In genomic region chr17:6857336-6857735, GRCh38 we compare ENCODE assay signal across 28 cellular contexts. TPM values are rescaled to one million over a fixed set of nuclear protein-coding genes. Genes with fewer than 3 reads are reported as not detected.
"Had no signal": no experiment of that assay in that cellular context is flagged by ENCODE, and none has a peak within 500 bp of the region (broad histone marks: within the 10 kb centered on the region; RNA-seq: fewer than 3 reads in every experiment).

No MANE protein-coding gene starts in this region.

- DNase-seq: activated CD4-positive, alpha-beta T cell treated with anti-CD3 and anti-CD28 coated beads for 48 hours; activated CD4-positive, alpha-beta T cell treated with anti-CD3 and anti-CD28 coated beads, Interleukin-2, amount 50 U/mL, for 48 hours; activated CD8-positive, alpha-beta memory T cell treated with anti-CD3 and anti-CD28 coated beads, Interleukin-2, amount 50 U/mL, for 48 hours; activated gamma-delta T cell; activated naive CD4-positive, alpha-beta T cell treated with anti-CD3 and anti-CD28 coated beads, Interleukin-2, amount 10 ng/mL, durations not matched to agents 7 days and 5 days; activated naive CD8-positive, alpha-beta T cell treated with anti-CD3 and anti-CD28 coated beads, Interleukin-2, amount 10 ng/mL, durations not matched to agents 7 days and 5 days; activated T-cell treated with anti-CD3 and anti-CD28 coated beads, Interleukin-2, amount 50 U/mL, for 24 hours; brain microvascular endothelial cell; foreskin keratinocyte; kidney glomerular epithelial cell; lower lobe of right lung; mesendoderm; posterior cingulate gyrus; right cardiac atrium; stimulated activated CD4-positive, alpha-beta T cell treated with anti-CD3 and anti-CD28 coated beads, Interleukin-12 subunit alpha, Interleukin-12 subunit beta, amount 100 ng/mL, for 4 hours; stimulated activated CD4-positive, alpha-beta T cell treated with anti-CD3 and anti-CD28 coated beads, Interleukin-4, amount 100 ng/mL, for 1 hour; stimulated activated naive CD8-positive, alpha-beta T cell treated with anti-CD3 and anti-CD28 coated beads, Interleukin-15, Interleukin-2, amounts not matched to agents 100 U/mL and 50 U/mL, for 24 hours; T-helper 17 cell; T1000; trophoblast cell; WERI-Rb-1 had no signal

- H3K27ac Mint-ChIP-seq: activated naive CD4-positive, alpha-beta T cell treated with anti-CD3 and anti-CD28 coated beads, Interleukin-2, amount 10 ng/mL, durations not matched to agents 7 days and 5 days; activated naive CD8-positive, alpha-beta T cell treated with anti-CD3 and anti-CD28 coated beads, Interleukin-2, amount 10 ng/mL, durations not matched to agents 7 days and 5 days; activated T-cell treated with anti-CD3 and anti-CD28 coated beads, Interleukin-2, amount 50 U/mL, for 24 hours; natural killer cell treated with Interleukin-12 subunit alpha and Interleukin-12 subunit beta and Interleukin-15 and Interleukin-18, amount 100 ng/mL, for 72 hours; T-helper 17 cell had no signal

- H3K27ac ChIP-seq: brain microvascular endothelial cell, esophagus muscularis mucosa, foreskin keratinocyte, lower lobe of right lung, skin epidermis, thoracic aorta, WERI-Rb-1 had no signal

- FAIRE-seq: astrocyte, urothelium cell line had no signal

- H3K4me1 Mint-ChIP-seq: activated naive CD4-positive, alpha-beta T cell treated with anti-CD3 and anti-CD28 coated beads, Interleukin-2, amount 10 ng/mL, durations not matched to agents 7 days and 5 days had no signal

- H3K27me3 ChIP-seq: foreskin keratinocyte had no signal

- H3K4me3 Mint-ChIP-seq: activated naive CD4-positive, alpha-beta T cell treated with anti-CD3 and anti-CD28 coated beads, Interleukin-2, amount 10 ng/mL, durations not matched to agents 7 days and 5 days; activated naive CD8-positive, alpha-beta T cell treated with anti-CD3 and anti-CD28 coated beads, Interleukin-2, amount 10 ng/mL, durations not matched to agents 7 days and 5 days; activated T-cell treated with anti-CD3 and anti-CD28 coated beads, Interleukin-2, amount 50 U/mL, for 24 hours; natural killer cell treated with Interleukin-12 subunit alpha and Interleukin-12 subunit beta and Interleukin-15 and Interleukin-18, amount 100 ng/mL, for 72 hours; T-helper 17 cell had no signal

- H3K36me3 Mint-ChIP-seq: activated naive CD4-positive, alpha-beta T cell treated with anti-CD3 and anti-CD28 coated beads, Interleukin-2, amount 10 ng/mL, durations not matched to agents 7 days and 5 days; natural killer cell treated with Interleukin-12 subunit alpha and Interleukin-12 subunit beta and Interleukin-15 and Interleukin-18, amount 100 ng/mL, for 72 hours had no signal

- ATAC-seq: activated CD4-positive, CD25-positive, alpha-beta regulatory T cell treated with anti-CD3 and anti-CD28 coated beads, Interleukin-2, amount 50 U/mL, for 24 hours; foreskin keratinocyte; lower lobe of right lung; natural killer cell treated with Interleukin-12 subunit alpha and Interleukin-12 subunit beta and Interleukin-15 and Interleukin-18, amount 100 ng/mL, for 72 hours; right cardiac atrium; stimulated activated naive CD8-positive, alpha-beta T cell treated with anti-CD3 and anti-CD28 coated beads, Interleukin-15, Interleukin-2, amounts not matched to agents 100 U/mL and 50 U/mL, for 24 hours; T-helper 17 cell had no signal

- H3K9me3 ChIP-seq: esophagus muscularis mucosa, lower lobe of right lung, thoracic aorta had no signal

- H3K4me3 ChIP-seq: esophagus muscularis mucosa, lower lobe of right lung, skin epidermis, thoracic aorta had no signal

- H3K36me3 ChIP-seq: brain microvascular endothelial cell, esophagus muscularis mucosa, lower lobe of right lung, thoracic aorta, WERI-Rb-1 had no signal

- H3K9me3 Mint-ChIP-seq: activated naive CD4-positive, alpha-beta T cell treated with anti-CD3 and anti-CD28 coated beads, Interleukin-2, amount 10 ng/mL, durations not matched to agents 7 days and 5 days; activated T-cell treated with anti-CD3 and anti-CD28 coated beads, Interleukin-2, amount 50 U/mL, for 24 hours; natural killer cell treated with Interleukin-12 subunit alpha and Interleukin-12 subunit beta and Interleukin-15 and Interleukin-18, amount 100 ng/mL, for 72 hours had no signal

- H3K4me1 ChIP-seq: esophagus muscularis mucosa, foreskin keratinocyte, lower lobe of right lung had no signal

RNA-seq across cellular contexts. Expression of gene TEKT1, which starts 25.8 kb away (rescaled TPM):
- polyA plus RNA-seq: foreskin keratinocyte, right cardiac atrium had no signal
